ENCODE assay signal across 9 cellular contexts in genomic region chr1:110634455-110635281, GRCh38. TPM values are rescaled to one million over a fixed set of nuclear protein-coding genes. Genes with fewer than 3 reads are reported as not detected.
A peak's percentile ranks its signal among the peaks of the same experiment; 100 is the strongest.
DNase-seq lines count a peak whose midpoint lies in the region; FAIRE-seq and TF ChIP-seq lines count a peak whose summit lies in the region.
"Had no signal": no experiment of that assay in that cellular context is flagged by ENCODE, and none has a peak within 500 bp of the region (broad histone marks: within the 10 kb centered on the region; RNA-seq: fewer than 3 reads in every experiment).

No MANE protein-coding gene starts in this region.

- no peak for TF ChIP-seq POLR2A in GM12892 (IDR thresholded peaks at IDR 0.05; ENCODE audit: low read depth, low read length)

- H3K36me3 Mint-ChIP-seq in activated T-helper 2 cell treated with anti-CD3 and anti-CD28 coated beads, Interferon-gamma antibody, Interleukin-2, Interleukin-4, amounts not matched to agents 10 μg/mL and 5 μg/mL and 100 μg/mL, durations not matched to agents 14 hours and 24 hours and 36 hours (ENCODE audit: low read depth), result no peaks in the 10 kb centered on the region
- no peaks in the 10 kb centered on the region for H3K36me3 Mint-ChIP-seq in nephron progenitor cell (ENCODE audit: low read depth)

- CTCF ChIA-PET in HEK293 (lab: Yijun Ruan, JAX), result interaction anchor here (0.6 to 3.8 kb wide), 3 partner anchors 15 to 528 kb away, joined by 3 to 24 read pairs (median 3); no protein-coding TSS in a partner anchor

- H3K4me3 Mint-ChIP-seq in activated T-helper 2 cell treated with anti-CD3 and anti-CD28 coated beads, Interferon-gamma antibody, Interleukin-2, Interleukin-4, amounts not matched to agents 10 μg/mL and 5 μg/mL and 100 μg/mL, durations not matched to agents 14 hours and 24 hours and 36 hours (ENCODE audit: low read depth), result peak overlapping the region; percentile 65
- H3K4me3 Mint-ChIP-seq in nephron progenitor cell, result no peak overlapping the region
- H3K4me3 Mint-ChIP-seq: neural crest cell had no signal

- H3K4me3 ChIP-seq in HEK293 (ENCODE audit: low read depth, low read length), result no peak overlapping the region

- H3K4me1 ChIP-seq in HEK293 (ENCODE audit: control insufficient read depth, insufficient read depth, low read length), result no peaks in the 10 kb centered on the region

- DNase-seq in GM12892 (ENCODE audit: insufficient read length) (peak; percentile 49), NCI-H446 (lab: John Stamatoyannopoulos, UW) (peak; percentile 87 to 94), cardiac septum (ENCODE audit: low spot score) (peak; percentile 79), NCI-H1436 treated with DMSO at 0.1 percent for 48 hours (lab: John Stamatoyannopoulos, UW) (no peak), nephron progenitor cell (no peak)
- DNase-seq in activated T-helper 2 cell treated with anti-CD3 and anti-CD28 coated beads, Interferon-gamma antibody, Interleukin-2, Interleukin-4, amounts not matched to agents 10 μg/mL and 5 μg/mL and 100 μg/mL, durations not matched to agents 14 hours and 24 hours and 36 hours (ENCODE audit: low spot score), result peak; percentile 59
- peak; percentile 83 for DNase-seq in stimulated activated CD4-positive, alpha-beta T cell treated with anti-CD3 and anti-CD28 coated beads, Interleukin-1b, Interleukin-23, amount 100 ng/mL, for 48 hours

- no peak overlapping the region for H3K27ac ChIP-seq in HEK293 (ENCODE audit: extremely low read depth, low read depth, low read length)

- H3K36me3 ChIP-seq in HEK293 (ENCODE audit: control insufficient read depth in 2 of 2, insufficient read depth in 1 of 2, low read length in 2 of 2), result no peaks in the 10 kb centered on the region

- intact Hi-C loops in activated T-helper 2 cell treated with anti-CD3 and anti-CD28 coated beads, Interferon-gamma antibody, Interleukin-2, Interleukin-4, amounts not matched to agents 10 μg/mL and 5 μg/mL and 100 μg/mL, durations not matched to agents 14 hours and 24 hours and 36 hours (cut with micrococcal nuclease), result loop anchor here (1.0 to 10.0 kb wide), 6 partner anchors 38 to 840 kb away; partner anchors contain the start of genes C1orf162, CEPT1, DRAM2 and LRIF1
- intact Hi-C loops in cardiac septum (cut with DNase I), result loop anchor here (1.0 to 2.0 kb wide), 2 partner anchors 84 to 122 kb away; no protein-coding TSS in a partner anchor

- H3K9me3 ChIP-seq in HEK293 (ENCODE audit: control insufficient read depth, insufficient read depth, low read depth, low read length), result no peaks in the 10 kb centered on the region

- FAIRE-seq in GM12892 (lab: Jason Lieb, UNC), result peak; percentile 95

- TF ChIP-seq CTCF in HEK293 (tag by site-specific recombination; IDR thresholded peaks at IDR 0.05) (no peak), nephron progenitor cell (IDR thresholded peaks at IDR 0.05) (no peak)

- POLR2A ChIA-PET in HEK293 (lab: Yijun Ruan, JAX), result no interaction called here

- H3K9me3 Mint-ChIP-seq in activated T-helper 2 cell treated with anti-CD3 and anti-CD28 coated beads, Interferon-gamma antibody, Interleukin-2, Interleukin-4, amounts not matched to agents 10 μg/mL and 5 μg/mL and 100 μg/mL, durations not matched to agents 14 hours and 24 hours and 36 hours, result no peaks in the 10 kb centered on the region
- no peaks in the 10 kb centered on the region for H3K9me3 Mint-ChIP-seq in nephron progenitor cell
- H3K9me3 Mint-ChIP-seq: neural crest cell had no signal

- no peaks in the 10 kb centered on the region for H3K27me3 Mint-ChIP-seq in activated T-helper 2 cell treated with anti-CD3 and anti-CD28 coated beads, Interferon-gamma antibody, Interleukin-2, Interleukin-4, amounts not matched to agents 10 μg/mL and 5 μg/mL and 100 μg/mL, durations not matched to agents 14 hours and 24 hours and 36 hours (ENCODE audit: low read depth)
- H3K27me3 Mint-ChIP-seq in nephron progenitor cell (ENCODE audit: low read depth, poor library complexity), result peaks cover 35% of the 10 kb centered on the region

- H3K4me1 Mint-ChIP-seq in activated T-helper 2 cell treated with anti-CD3 and anti-CD28 coated beads, Interferon-gamma antibody, Interleukin-2, Interleukin-4, amounts not matched to agents 10 μg/mL and 5 μg/mL and 100 μg/mL, durations not matched to agents 14 hours and 24 hours and 36 hours (ENCODE audit: low read depth), result peaks cover 60% of the 10 kb centered on the region
- H3K4me1 Mint-ChIP-seq in nephron progenitor cell, result no peaks in the 10 kb centered on the region
- H3K4me1 Mint-ChIP-seq: neural crest cell had no signal

- H3K27ac Mint-ChIP-seq in activated T-helper 2 cell treated with anti-CD3 and anti-CD28 coated beads, Interferon-gamma antibody, Interleukin-2, Interleukin-4, amounts not matched to agents 10 μg/mL and 5 μg/mL and 100 μg/mL, durations not matched to agents 14 hours and 24 hours and 36 hours, result peak overlapping the region; percentile 91
- no peak overlapping the region for H3K27ac Mint-ChIP-seq in nephron progenitor cell

TF ChIP-seq in HEK293, 187 proteins besides CTCF, POLR2A, EP300 and RAD21:
- TF ChIP-seq SCRT2 (tag by site-specific recombination; IDR thresholded peaks at IDR 0.05) (peak; percentile 45; the same call in 1 of the 2 replicates), YY1 (tag by site-specific recombination; IDR thresholded peaks at IDR 0.05) (no peak)

RNA-seq across cellular contexts. Expression of gene KCNA2, which starts 28.5 kb away (rescaled TPM):
- polyA plus RNA-seq in GM12892 (2012; ENCODE audit: missing spikeins), result 0.02 TPM
- 0.16 and 0.21 TPM in 2 replicates for total RNA-seq in activated T-helper 2 cell treated with anti-CD3 and anti-CD28 coated beads, Interferon-gamma antibody, Interleukin-2, Interleukin-4, amounts not matched to agents 10 μg/mL and 5 μg/mL and 100 μg/mL, durations not matched to agents 14 hours and 24 hours and 36 hours
- 0.51 TPM for total RNA-seq in cardiac septum

RNA-seq across cellular contexts. Expression of gene KCNA3, which starts 40.1 kb away (rescaled TPM):
- 0.85 TPM for polyA plus RNA-seq in GM12892 (2012; ENCODE audit: missing spikeins)
- total RNA-seq in activated T-helper 2 cell treated with anti-CD3 and anti-CD28 coated beads, Interferon-gamma antibody, Interleukin-2, Interleukin-4, amounts not matched to agents 10 μg/mL and 5 μg/mL and 100 μg/mL, durations not matched to agents 14 hours and 24 hours and 36 hours, result 24.0 and 24.4 TPM in 2 replicates
- total RNA-seq in cardiac septum, result 0.62 TPM

Comparison
In these comparisons a context has a peak if more than half of its experiments do, and no peak if none do; other contexts are left out.
1. DNase-seq: peak in GM12892 (single experiment), NCI-H446 (2 of 2), activated T-helper 2 cell treated with anti-CD3 and anti-CD28 coated beads, Interferon-gamma antibody, Interleukin-2, Interleukin-4, amounts not matched to agents 10 μg/mL and 5 μg/mL and 100 μg/mL, durations not matched to agents 14 hours and 24 hours and 36 hours (single experiment), cardiac septum (single experiment) and stimulated activated CD4-positive, alpha-beta T cell treated with anti-CD3 and anti-CD28 coated beads, Interleukin-1b, Interleukin-23, amount 100 ng/mL, for 48 hours (single experiment); none in NCI-H1436 treated with DMSO at 0.1 percent for 48 hours (single experiment) and nephron progenitor cell (single experiment).
2. RNA of gene KCNA3, which starts 40.1 kb away (total RNA-seq): 24.0 to 24.4 TPM in activated T-helper 2 cell treated with anti-CD3 and anti-CD28 coated beads, Interferon-gamma antibody, Interleukin-2, Interleukin-4, amounts not matched to agents 10 μg/mL and 5 μg/mL and 100 μg/mL, durations not matched to agents 14 hours and 24 hours and 36 hours; 0.62 TPM in cardiac septum (single experiment); every median in the first group is over 10 times any median in the second.